In the genomic region with DNA sequence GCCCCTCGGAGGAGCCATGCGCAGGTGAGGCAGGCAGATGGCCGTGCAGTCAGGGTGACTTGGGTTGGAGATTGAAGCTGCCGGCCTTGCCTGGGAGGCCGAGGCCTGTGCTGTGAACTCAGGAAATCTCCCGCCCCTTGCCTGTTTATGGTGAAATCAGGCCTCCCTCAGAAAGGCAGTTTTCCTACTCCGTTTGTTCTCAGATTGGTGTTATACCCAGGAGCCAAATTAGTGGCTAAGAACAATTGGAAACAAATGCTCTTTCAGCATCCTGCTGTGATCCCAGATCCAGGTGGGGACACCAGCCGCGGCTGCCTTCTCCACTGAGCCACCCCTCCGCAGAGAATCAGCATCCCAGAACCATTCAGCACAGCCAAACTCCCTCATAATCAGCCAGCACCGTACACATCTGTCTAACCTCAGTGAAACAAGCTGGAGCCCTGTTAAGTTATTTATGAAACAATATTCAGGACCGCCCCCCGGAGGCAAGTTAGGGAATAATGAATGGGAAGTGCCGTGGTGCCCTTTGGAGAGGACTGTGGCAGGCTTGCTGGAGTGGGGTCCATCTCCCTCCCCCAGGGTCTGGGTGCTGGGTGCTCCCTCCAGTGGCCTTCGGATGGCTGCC, we compare ENCODE assay signal across 10 cellular contexts. TPM values are rescaled to one million over a fixed set of nuclear protein-coding genes. Genes with fewer than 3 reads are reported as not detected.
DNase-seq lines count a peak whose midpoint lies in the region; TF ChIP-seq lines count a peak whose summit lies in the region.
"Had no signal": no experiment of that assay in that cellular context is flagged by ENCODE, and none has a peak within 500 bp of the region (broad histone marks: within the 10 kb centered on the region; RNA-seq: fewer than 3 reads in every experiment).

No MANE protein-coding gene starts in this region.

- H4K91ac ChIP-seq in mesenchymal stem cell (ENCODE audit: low read length) = peak overlapping the region; percentile 20

- H2BK12ac ChIP-seq in mesenchymal stem cell (ENCODE audit: low read length in 2 of 2) = no peak overlapping the region

- H2BK5ac ChIP-seq in mesenchymal stem cell (ENCODE audit: low read depth, low read length, poor library complexity, severe bottlenecking) = no peak overlapping the region

- H3K23ac ChIP-seq in mesenchymal stem cell (ENCODE audit: low read length in 2 of 2) = no peak overlapping the region

- no peak overlapping the region for H3K4me2 ChIP-seq in mesenchymal stem cell (ENCODE audit: low read length, poor library complexity, severe bottlenecking)

- no peak overlapping the region for H2BK120ac ChIP-seq in mesenchymal stem cell (ENCODE audit: low read depth, low read length)

- no peaks in the 10 kb centered on the region for H3K36me3 Mint-ChIP-seq in endodermal cell (ENCODE audit: low read depth)

- no peak for DNase-seq in AG09309 (ENCODE audit: low read depth)
- DNase-seq in LNCaP clone FGC (ENCODE audit: low read depth) = no peak
- DNase-seq in endodermal cell = peak; percentile 76
- peak; percentile 27 for DNase-seq in mesenchymal stem cell
- DNase-seq in NCI-H2196 (lab: John Stamatoyannopoulos, UW; ENCODE audit: unreplicated experiment) = no peak
- no peak for DNase-seq in NOMO-1 treated with DMSO at 0.1 percent for 48 hours (lab: John Stamatoyannopoulos, UW; ENCODE audit: unreplicated experiment)
- DNase-seq in NCI-H2171 treated with DMSO at 0.1 percent for 48 hours (lab: John Stamatoyannopoulos, UW) = no peak
- no peak for DNase-seq in NCI-H2196 treated with DMSO at 0.1 percent for 48 hours (lab: John Stamatoyannopoulos, UW; ENCODE audit: unreplicated experiment)
- DNase-seq: NCI-H1436 had no signal

- no peak overlapping the region for H3K27ac ChIP-seq in endodermal cell (ENCODE audit: low read depth, low read length)
- no peak overlapping the region for H3K27ac ChIP-seq in mesenchymal stem cell (ENCODE audit: low read length, poor library complexity, severe bottlenecking)

- no peak overlapping the region for H4K8ac ChIP-seq in mesenchymal stem cell (ENCODE audit: low read length)

- H3K79me1 ChIP-seq in mesenchymal stem cell (replicated peaks; ENCODE audit: low read length, poor library complexity, severe bottlenecking) = peaks cover 54% of the 10 kb centered on the region

- H3K14ac ChIP-seq in mesenchymal stem cell (ENCODE audit: low read length in 2 of 2) = no peak overlapping the region

- H2AFZ ChIP-seq in mesenchymal stem cell (ENCODE audit: low read depth, low read length) = no peak overlapping the region

- peak overlapping the region; percentile 24 for H2AK5ac ChIP-seq in mesenchymal stem cell (ENCODE audit: low read length, severe bottlenecking)

- H2BK15ac ChIP-seq in mesenchymal stem cell (ENCODE audit: low read depth, poor library complexity, severe bottlenecking) = peak overlapping the region; percentile 87

- H3K9me3 Mint-ChIP-seq in endodermal cell = no peaks in the 10 kb centered on the region

- H3K4me3 ChIP-seq in AG09309 (ENCODE audit: control insufficient read depth, low read depth, low read length) (no peak overlapping the region), LNCaP clone FGC (ENCODE audit: low read depth, low read length) (no peak overlapping the region), endodermal cell (ENCODE audit: low read length) (no peak overlapping the region), mesenchymal stem cell (ENCODE audit: insufficient read depth in 1 of 2, low read depth in 1 of 2, low read length in 2 of 2) (no peak overlapping the region)

- H3K36me3 ChIP-seq in endodermal cell (ENCODE audit: control insufficient read depth, insufficient read depth, low read length) = no peaks in the 10 kb centered on the region
- H3K36me3 ChIP-seq in mesenchymal stem cell (ENCODE audit: control insufficient read depth in 1 of 2, insufficient read depth in 2 of 2, low read depth in 1 of 2, low read length in 2 of 2) = peaks cover 0 to 29% of the 10 kb centered on the region in 2 experiments

- H3K27me3 Mint-ChIP-seq in endodermal cell (ENCODE audit: insufficient read depth) = peaks cover 2% of the 10 kb centered on the region

- H3K4me1 Mint-ChIP-seq in endodermal cell = peaks cover 38% of the 10 kb centered on the region

- H3K9ac ChIP-seq in endodermal cell (ENCODE audit: extremely low read depth, low read length, poor library complexity, severe bottlenecking) = no peak overlapping the region
- no peak overlapping the region for H3K9ac ChIP-seq in mesenchymal stem cell (ENCODE audit: low read length)

- H3K4me3 Mint-ChIP-seq in endodermal cell = no peak overlapping the region

- H3K4ac ChIP-seq in mesenchymal stem cell (ENCODE audit: low read depth in 1 of 2, low read length in 2 of 2) = no peak overlapping the region

- H3K4me1 ChIP-seq in endodermal cell (ENCODE audit: control insufficient read depth, insufficient read depth, low read length) (peaks cover 15% of the 10 kb centered on the region), mesenchymal stem cell (ENCODE audit: control insufficient read depth, insufficient read depth, low read depth, low read length) (peaks cover 42% of the 10 kb centered on the region)
- H3K4me1 ChIP-seq: Caco-2 had no signal

- H3K18ac ChIP-seq in mesenchymal stem cell (ENCODE audit: low read depth in 1 of 2, low read length in 2 of 2) = no peak overlapping the region

- H3K27ac Mint-ChIP-seq in endodermal cell = peak overlapping the region; percentile 14

- H3K27me3 ChIP-seq in endodermal cell (ENCODE audit: control insufficient read depth, insufficient read depth, low read length, poor library complexity, severe bottlenecking) = no peaks in the 10 kb centered on the region
- H3K27me3 ChIP-seq in mesenchymal stem cell (ENCODE audit: control insufficient read depth in 1 of 2, insufficient read depth in 1 of 2, low read length in 2 of 2) = peaks cover 0 to 26% of the 10 kb centered on the region in 2 experiments

- WGBS in endodermal cell (ENCODE audit: insufficient coverage in 1 of 2, insufficient read length in 1 of 2), 2 experiments = 62 to 73% methylated on average over 12 to 15 of the region's 15 CpGs
- WGBS in mesenchymal stem cell = 67% methylated on average over 14 of the region's 15 CpGs

- TF ChIP-seq CTCF in AG09309 (IDR thresholded peaks at IDR 0.05; ENCODE audit: control insufficient read depth, insufficient read depth, low read depth, low read length, missing control alignments) (peak; percentile 26), LNCaP clone FGC (IDR thresholded peaks at IDR 0.05; ENCODE audit: control insufficient read depth, extremely low read depth, insufficient read depth) (peak; percentile 42; the same call in 1 of the 2 replicates), endodermal cell (conservative IDR thresholded peaks at IDR 0.05) (peak; percentile 72)

- no peaks in the 10 kb centered on the region for H3K9me3 ChIP-seq in endodermal cell (ENCODE audit: control insufficient read depth, low read length)
- H3K9me3 ChIP-seq in mesenchymal stem cell (ENCODE audit: control insufficient read depth, low read length) = no peaks in the 10 kb centered on the region
- H3K9me3 ChIP-seq: Caco-2 had no signal

RNA-seq across cellular contexts. Expression of gene PKNOX2, which starts 60.0 kb away (rescaled TPM):
- 1 to 10 TPM; 4.0 to 6.9 TPM for total RNA-seq in endodermal cell
- 24.8 TPM for polyA plus RNA-seq in endodermal cell (2013, experiment 1 of 2)
- 26.0 TPM for polyA plus RNA-seq in endodermal cell (2013, experiment 2 of 2)
- 3.7 TPM for polyA plus RNA-seq in mesenchymal stem cell (2013, experiment 1 of 2)
- 3.4 TPM for polyA plus RNA-seq in mesenchymal stem cell (2013, experiment 2 of 2)
- total RNA-seq: Caco-2 had no signal

Comparison
In these comparisons a context has a peak if more than half of its experiments do, and no peak if none do; other contexts are left out.
1. DNase-seq: peak in endodermal cell (single experiment) and mesenchymal stem cell (single experiment); none in AG09309 (single experiment), LNCaP clone FGC (single experiment), NCI-H2196 (single experiment), NOMO-1 treated with DMSO at 0.1 percent for 48 hours (single experiment), NCI-H2171 treated with DMSO at 0.1 percent for 48 hours (single experiment) and NCI-H2196 treated with DMSO at 0.1 percent for 48 hours (single experiment).
2. Peak in every context shown above with its lines, with median percentiles within 50 percentile points of each other: CTCF ChIP-seq.